ENCODE assay signal across 22 cellular contexts in genomic region chr2:241935774-241936173, GRCh38.
DNase-seq lines count a peak whose midpoint lies in the region; ATAC-seq, FAIRE-seq and TF ChIP-seq lines count a peak whose summit lies in the region.
"Had no signal": no experiment of that assay in that cellular context is flagged by ENCODE, and none has a peak within 500 bp of the region (broad histone marks: within the 10 kb centered on the region; RNA-seq: fewer than 3 reads in every experiment).

No MANE protein-coding gene starts in this region.

- H3K27me3 Mint-ChIP-seq in activated CD4-positive, alpha-beta memory T cell treated with anti-CD3 and anti-CD28 coated beads for 36 hours: no peaks in the 10 kb centered on the region
- H3K27me3 Mint-ChIP-seq in activated CD4-positive, alpha-beta memory T cell treated with anti-CD3 and anti-CD28 coated beads, Interleukin-2, amount 10 ng/mL, durations not matched to agents 7 days and 5 days: no peaks in the 10 kb centered on the region
- H3K27me3 Mint-ChIP-seq in endothelial cell (ENCODE audit: unreplicated experiment) (no peaks in the 10 kb centered on the region), osteocyte (ENCODE audit: unreplicated experiment) (no peaks in the 10 kb centered on the region)
- H3K27me3 Mint-ChIP-seq: CD4-positive, alpha-beta T cell had no signal

- peaks cover 7% of the 10 kb centered on the region for H3K36me3 Mint-ChIP-seq in activated CD4-positive, alpha-beta memory T cell treated with anti-CD3 and anti-CD28 coated beads for 36 hours
- peaks cover 3% of the 10 kb centered on the region for H3K36me3 Mint-ChIP-seq in activated CD4-positive, alpha-beta memory T cell treated with anti-CD3 and anti-CD28 coated beads, Interleukin-2, amount 10 ng/mL, durations not matched to agents 7 days and 5 days (ENCODE audit: low read depth)
- H3K36me3 Mint-ChIP-seq in endothelial cell (ENCODE audit: low read depth, unreplicated experiment) (peaks cover 7% of the 10 kb centered on the region), osteocyte (ENCODE audit: unreplicated experiment) (peaks cover 3% of the 10 kb centered on the region)

- H3K27ac Mint-ChIP-seq in activated CD4-positive, alpha-beta memory T cell treated with anti-CD3 and anti-CD28 coated beads for 36 hours: peak overlapping the region; percentile 38
- H3K27ac Mint-ChIP-seq in activated CD4-positive, alpha-beta memory T cell treated with anti-CD3 and anti-CD28 coated beads, Interleukin-2, amount 10 ng/mL, durations not matched to agents 7 days and 5 days: no peak overlapping the region
- no peak overlapping the region for H3K27ac Mint-ChIP-seq in endothelial cell (ENCODE audit: unreplicated experiment)
- H3K27ac Mint-ChIP-seq in osteocyte (ENCODE audit: unreplicated experiment): no peak overlapping the region
- H3K27ac Mint-ChIP-seq: CD4-positive, alpha-beta T cell had no signal

- ATAC-seq in GM19035 (IDR thresholded peaks at IDR 0.05; ENCODE audit: unreplicated experiment): no peak
- no peak for ATAC-seq in GM18858 (IDR thresholded peaks at IDR 0.05; ENCODE audit: unreplicated experiment)

- no peak for DNase-seq in activated CD4-positive, alpha-beta memory T cell treated with anti-CD3 and anti-CD28 coated beads for 36 hours
- DNase-seq in activated CD4-positive, alpha-beta memory T cell treated with anti-CD3 and anti-CD28 coated beads, Interleukin-2, amount 10 ng/mL, durations not matched to agents 7 days and 5 days: no peak
- DNase-seq in 8988T: peak; percentile 2
- no peak for DNase-seq in endothelial cell (ENCODE audit: low spot score)
- peak; percentile 25 for DNase-seq in osteocyte (ENCODE audit: extremely low spot score, unreplicated experiment)
- no peak for DNase-seq in HTR-8/SVneo (ENCODE audit: insufficient read length, low spot score)
- DNase-seq: CD4-positive, alpha-beta T cell; KG1; MG63; NCI-H1105 treated with DMSO at 0.1 percent for 48 hours; NCI-H146; NCI-H2029; NCI-H446 treated with DMSO at 0.1 percent for 48 hours; NCI-H526; NCI-H82; NK-92 treated with Interleukin-12 subunit alpha and Interleukin-12 subunit beta, amount 100 ng/mL, for 24 hours; RPMI8226; SHP77 treated with DMSO at 0.1 percent for 48 hours had no signal

- intact Hi-C loops in activated CD4-positive, alpha-beta memory T cell treated with anti-CD3 and anti-CD28 coated beads for 36 hours (cut with micrococcal nuclease): no loop called here

- POLR2A ChIA-PET in activated CD4-positive, alpha-beta memory T cell treated with anti-CD3 and anti-CD28 coated beads for 36 hours (lab: Charles Lee): no interaction called here
- POLR2A ChIA-PET in activated CD4-positive, alpha-beta memory T cell treated with anti-CD3 and anti-CD28 coated beads, Interleukin-2, amount 10 ng/mL, durations not matched to agents 7 days and 5 days (lab: Charles Lee): no interaction called here

- H3K9me3 Mint-ChIP-seq in activated CD4-positive, alpha-beta memory T cell treated with anti-CD3 and anti-CD28 coated beads for 36 hours: peaks cover 5% of the 10 kb centered on the region
- peaks cover 3% of the 10 kb centered on the region for H3K9me3 Mint-ChIP-seq in activated CD4-positive, alpha-beta memory T cell treated with anti-CD3 and anti-CD28 coated beads, Interleukin-2, amount 10 ng/mL, durations not matched to agents 7 days and 5 days
- no peaks in the 10 kb centered on the region for H3K9me3 Mint-ChIP-seq in endothelial cell (ENCODE audit: unreplicated experiment)
- peaks cover 18% of the 10 kb centered on the region for H3K9me3 Mint-ChIP-seq in osteocyte (ENCODE audit: unreplicated experiment)
- H3K9me3 Mint-ChIP-seq: CD4-positive, alpha-beta T cell had no signal

- no peak for TF ChIP-seq CTCF in endothelial cell (IDR thresholded peaks at IDR 0.05; ENCODE audit: unreplicated experiment)
- no peak for TF ChIP-seq CTCF in osteocyte (IDR thresholded peaks at IDR 0.05)

- peaks cover 23% of the 10 kb centered on the region for H3K4me1 Mint-ChIP-seq in activated CD4-positive, alpha-beta memory T cell treated with anti-CD3 and anti-CD28 coated beads for 36 hours (ENCODE audit: low read depth)
- H3K4me1 Mint-ChIP-seq in activated CD4-positive, alpha-beta memory T cell treated with anti-CD3 and anti-CD28 coated beads, Interleukin-2, amount 10 ng/mL, durations not matched to agents 7 days and 5 days: peaks cover 41% of the 10 kb centered on the region
- H3K4me1 Mint-ChIP-seq in endothelial cell (ENCODE audit: unreplicated experiment): peaks cover 4% of the 10 kb centered on the region
- peaks cover 4% of the 10 kb centered on the region for H3K4me1 Mint-ChIP-seq in osteocyte (ENCODE audit: unreplicated experiment)

- CTCF ChIA-PET in activated CD4-positive, alpha-beta memory T cell treated with anti-CD3 and anti-CD28 coated beads for 36 hours (lab: Charles Lee): no interaction called here
- CTCF ChIA-PET in activated CD4-positive, alpha-beta memory T cell treated with anti-CD3 and anti-CD28 coated beads, Interleukin-2, amount 10 ng/mL, durations not matched to agents 7 days and 5 days (lab: Charles Lee): no interaction called here

- no peak overlapping the region for H3K4me3 Mint-ChIP-seq in activated CD4-positive, alpha-beta memory T cell treated with anti-CD3 and anti-CD28 coated beads for 36 hours
- H3K4me3 Mint-ChIP-seq in activated CD4-positive, alpha-beta memory T cell treated with anti-CD3 and anti-CD28 coated beads, Interleukin-2, amount 10 ng/mL, durations not matched to agents 7 days and 5 days: no peak overlapping the region
- H3K4me3 Mint-ChIP-seq in endothelial cell (ENCODE audit: unreplicated experiment): peak overlapping the region; percentile 52
- no peak overlapping the region for H3K4me3 Mint-ChIP-seq in osteocyte (ENCODE audit: unreplicated experiment)
- H3K4me3 Mint-ChIP-seq: CD4-positive, alpha-beta T cell had no signal

- FAIRE-seq in HTR-8/SVneo (lab: Jason Lieb, UNC): no peak
- FAIRE-seq: D721Med, H54 had no signal

Comparison
In these comparisons a context has a peak if more than half of its experiments do, and no peak if none do; other contexts are left out.
1. DNase-seq: peak in 8988T (single experiment) and osteocyte (single experiment); none in activated CD4-positive, alpha-beta memory T cell treated with anti-CD3 and anti-CD28 coated beads for 36 hours (single experiment), activated CD4-positive, alpha-beta memory T cell treated with anti-CD3 and anti-CD28 coated beads, Interleukin-2, amount 10 ng/mL, durations not matched to agents 7 days and 5 days (single experiment), endothelial cell (single experiment) and HTR-8/SVneo (single experiment).